In the genomic region with DNA sequence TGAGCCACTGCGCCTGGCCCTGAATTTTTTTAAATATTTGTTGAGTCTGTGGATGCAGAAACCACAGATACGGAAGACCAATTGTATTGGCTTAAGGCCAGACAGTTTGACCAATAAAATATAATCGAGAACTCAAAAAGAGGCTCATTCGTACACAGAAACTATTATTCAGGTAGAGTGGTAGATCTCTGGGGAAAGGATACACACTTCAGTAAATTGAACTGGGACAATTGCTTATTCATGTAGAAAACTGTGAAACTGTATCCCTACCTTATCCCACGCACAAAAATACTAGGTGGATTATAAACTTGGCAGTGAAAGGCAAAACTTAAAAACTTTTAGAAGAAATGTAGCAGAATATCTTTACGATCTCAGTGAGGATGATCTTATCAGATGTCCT, we compare ENCODE assay signal across 21 cellular contexts. TPM values are rescaled to one million over a fixed set of nuclear protein-coding genes. Genes with fewer than 3 reads are reported as not detected.
DNase-seq lines count a peak whose midpoint lies in the region; ATAC-seq lines count a peak whose summit lies in the region.
"Had no signal": no experiment of that assay in that cellular context is flagged by ENCODE, and none has a peak within 500 bp of the region (broad histone marks: within the 10 kb centered on the region; RNA-seq: fewer than 3 reads in every experiment).

No MANE protein-coding gene starts in this region.

- in situ Hi-C loops in SK-MEL-5 (cut with HindIII; ENCODE audit: low pct_unique_long_range_greater_than_20kb, low sequenced_read_pairs) = no loop called here

- DNase-seq in NCI-H2171 treated with DMSO at 0.1 percent for 48 hours (lab: John Stamatoyannopoulos, UW) = peak; percentile 25
- no peak for DNase-seq in NCI-H2171 (lab: John Stamatoyannopoulos, UW)
- peak; percentile 12 for DNase-seq in NCI-H2196 treated with DMSO at 0.1 percent for 48 hours (lab: John Stamatoyannopoulos, UW; ENCODE audit: unreplicated experiment)
- peak; percentile 52 for DNase-seq in SK-MEL-5 (ENCODE audit: low read depth, low spot score)
- DNase-seq in NAMALWA (ENCODE audit: low spot score) = no peak
- DNase-seq: Calu3; CD8-positive, alpha-beta T cell; DMS 273 treated with DMSO at 0.1 percent for 48 hours; DMS53; DND-41; EL; GOT3; H7; IMR-90 had no signal

- ATAC-seq in GM18517 (IDR thresholded peaks at IDR 0.05; ENCODE audit: unreplicated experiment) (no peak), GM19328 (IDR thresholded peaks at IDR 0.05; ENCODE audit: unreplicated experiment) (no peak)
- ATAC-seq: CD8-positive, alpha-beta T cell; GM12878; HCT116 had no signal

RNA-seq across cellular contexts. Expression of gene SHE, which starts 25.0 kb away (rescaled TPM):
- total RNA-seq in SK-MEL-5 (2014; rRNA removed; shearing (Covaris generic)) = 0.03 and 0.11 TPM in 2 replicates
- polyA plus RNA-seq in SK-MEL-5 (2015; cell fraction: cytosol; rRNA removed) = 0.01 and 0.04 TPM in 2 replicates
- 0.07 TPM in 1 of 2 replicates, not detected in the other for polyA plus RNA-seq in SK-MEL-5 (2015; cell fraction: nucleus; rRNA removed)
- total RNA-seq: A172; B cell; Calu3; CD8-positive, alpha-beta T cell; G401; IMR-90 had no signal
- polyA plus RNA-seq: IMR-90 had no signal

RNA-seq across cellular contexts. Expression of gene TDRD10, which starts 25.2 kb away (rescaled TPM):
- total RNA-seq in SK-MEL-5 (2014; rRNA removed; shearing (Covaris generic)) = not detected in 2 replicates
- polyA plus RNA-seq in SK-MEL-5 (2015; cell fraction: cytosol; rRNA removed) = 0.10 TPM in 1 of 2 replicates, not detected in the other
- not detected in 2 replicates for polyA plus RNA-seq in SK-MEL-5 (2015; cell fraction: nucleus; rRNA removed)
- total RNA-seq: A172; B cell; Calu3; CD8-positive, alpha-beta T cell; GM12878; IMR-90 had no signal
- polyA plus RNA-seq: GM12878, IMR-90 had no signal

RNA-seq across cellular contexts. Expression of gene UBE2Q1, which starts 31.3 kb away (rescaled TPM):
- total RNA-seq in SK-MEL-5 (2014; rRNA removed; shearing (Covaris generic)) = 131 and 147 TPM in 2 replicates
- polyA plus RNA-seq in SK-MEL-5 (2015; cell fraction: cytosol; rRNA removed) = 106 and 149 TPM in 2 replicates
- polyA plus RNA-seq in SK-MEL-5 (2015; cell fraction: nucleus; rRNA removed) = 116 and 118 TPM in 2 replicates

RNA-seq across cellular contexts. Expression of gene CHRNB2, which starts 40.4 kb away (rescaled TPM):
- 0.82 and 1.5 TPM in 2 replicates for total RNA-seq in SK-MEL-5 (2014; rRNA removed; shearing (Covaris generic))
- polyA plus RNA-seq in SK-MEL-5 (2015; cell fraction: cytosol; rRNA removed) = 1.1 and 2.6 TPM in 2 replicates
- polyA plus RNA-seq in SK-MEL-5 (2015; cell fraction: nucleus; rRNA removed) = 1.1 and 2.1 TPM in 2 replicates
- total RNA-seq: A172; B cell; CD8-positive, alpha-beta T cell; G401 had no signal

Comparison
In these comparisons a context has a peak if more than half of its experiments do, and no peak if none do; other contexts are left out.
1. DNase-seq: peak in NCI-H2171 treated with DMSO at 0.1 percent for 48 hours (single experiment), NCI-H2196 treated with DMSO at 0.1 percent for 48 hours (single experiment) and SK-MEL-5 (single experiment); none in NCI-H2171 (single experiment) and NAMALWA (single experiment).